ENCODE assay signal across 14 cellular contexts in the genomic region with DNA sequence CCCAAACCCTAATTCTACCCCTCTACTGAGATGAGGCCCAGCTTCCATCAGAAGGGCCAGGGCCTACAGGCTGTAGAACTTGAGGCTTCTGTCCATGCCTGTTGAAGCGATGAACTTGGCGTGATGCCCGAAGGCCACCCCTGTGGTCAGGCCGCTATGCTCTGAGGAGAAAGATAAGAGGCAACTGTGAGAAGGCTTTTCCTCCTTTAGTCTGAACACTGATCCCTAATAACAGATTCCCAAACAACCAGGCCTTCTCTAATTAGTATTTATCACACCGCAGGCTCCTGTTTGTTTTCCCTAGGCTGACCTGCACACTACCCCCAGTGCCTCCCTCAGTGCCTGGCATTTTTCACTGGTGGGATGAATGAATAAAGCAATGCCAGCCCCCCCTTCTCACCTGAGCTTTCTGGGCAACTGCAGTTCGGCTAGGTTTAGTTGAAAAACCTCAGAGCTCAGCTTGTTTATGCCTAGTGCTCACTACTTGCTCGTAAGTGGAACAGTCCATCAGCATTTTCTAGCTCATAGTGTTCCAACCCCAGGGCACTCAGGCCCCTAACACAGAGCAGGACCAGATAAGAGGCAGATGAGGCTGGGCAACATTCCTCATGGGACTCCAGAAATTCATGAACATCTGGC. TPM values are rescaled to one million over a fixed set of nuclear protein-coding genes. Genes with fewer than 3 reads are reported as not detected.
DNase-seq lines count a peak whose midpoint lies in the region; ATAC-seq, FAIRE-seq and TF ChIP-seq lines count a peak whose summit lies in the region.
"Had no signal": no experiment of that assay in that cellular context is flagged by ENCODE, and none has a peak within 500 bp of the region (broad histone marks: within the 10 kb centered on the region; RNA-seq: fewer than 3 reads in every experiment).

No MANE protein-coding gene starts in this region.

- no peak for TF ChIP-seq EP300 in HepG2 (IDR thresholded peaks at IDR 0.05; ENCODE audit: low read depth in 2 of 2, low read length in 2 of 2)
- TF ChIP-seq EP300 in HepG2 (CRISPR knock-in tag; IDR thresholded peaks at IDR 0.05; ENCODE audit: borderline replicate concordance), result no peak

- H2AFZ ChIP-seq in HepG2 (ENCODE audit: low read length), result no peak overlapping the region

- POLR2A ChIA-PET in HepG2 (lab: Yijun Ruan, JAX), result no interaction called here

- 80% methylated on average over 2 of the region's 7 CpGs for WGBS in right lobe of liver (ENCODE audit: insufficient coverage, low coverage, low lambda C conversion rate, missing lambda C conversion rate)
- 98% methylated on average over 6 of the region's 7 CpGs for WGBS in HepG2 (ENCODE audit: low lambda C conversion rate)

- H3K4me3 ChIP-seq in right lobe of liver, result no peak overlapping the region
- H3K4me3 ChIP-seq in HepG2 (replicated peaks in 1 of 3; ENCODE audit: insufficient read depth in 1 of 3, low read depth in 2 of 3, low read length in 3 of 3), result no peak overlapping the region
- no peak overlapping the region for H3K4me3 ChIP-seq in upper lobe of right lung

- H3K9me3 ChIP-seq in right lobe of liver (no peaks in the 10 kb centered on the region), HepG2 (ENCODE audit: low read length) (no peaks in the 10 kb centered on the region), upper lobe of right lung (no peaks in the 10 kb centered on the region)

- no peak overlapping the region for H3K27ac ChIP-seq in right lobe of liver
- H3K27ac ChIP-seq in HepG2 (ENCODE audit: extremely low read length, insufficient read depth, low read length), result no peak overlapping the region
- H3K27ac ChIP-seq in upper lobe of right lung, result no peak overlapping the region
- H3K27ac ChIP-seq: WERI-Rb-1 had no signal

- peak in 3 of 4 donors; percentile 20 to 41 (median 30) for ATAC-seq in right lobe of liver
- ATAC-seq in HepG2, result no peak
- peak; percentile 8 for ATAC-seq in upper lobe of right lung
- ATAC-seq in GM18505 (IDR thresholded peaks at IDR 0.05; ENCODE audit: unreplicated experiment), result no peak
- ATAC-seq: activated naive CD8-positive, alpha-beta T cell treated with anti-CD3 and anti-CD28 coated beads, Interleukin-2, amount 50 U/mL, for 24 hours; stimulated activated memory B cell treated with anti-CD40 and anti-IgM and Interleukin-4, amounts not matched to agents 10 μg/mL and 1 μg/mL and 100 μg/mL, for 72 hours had no signal

- intact Hi-C loops in right lobe of liver (cut with DNase I) (no loop called here), HepG2 (cut with micrococcal nuclease; ENCODE audit: unreplicated experiment) (no loop called here), upper lobe of right lung (cut with DNase I) (no loop called here)

- no peaks in the 10 kb centered on the region for H4K20me1 ChIP-seq in HepG2 (ENCODE audit: insufficient read depth, low read length)

- no peaks in the 10 kb centered on the region for H3K4me1 ChIP-seq in right lobe of liver
- H3K4me1 ChIP-seq in HepG2 (ENCODE audit: insufficient read depth, low read length), result no peaks in the 10 kb centered on the region
- H3K4me1 ChIP-seq in upper lobe of right lung, result peaks cover 6% of the 10 kb centered on the region

- TF ChIP-seq POLR2A in right lobe of liver (IDR thresholded peaks at IDR 0.05), result no peak
- TF ChIP-seq POLR2A in HepG2 (IDR thresholded peaks at IDR 0.05; ENCODE audit: insufficient read depth in 1 of 2, low read depth in 2 of 2, low read length in 2 of 2), result no peak
- no peak for TF ChIP-seq POLR2A in GM18505 (IDR thresholded peaks at IDR 0.05; ENCODE audit: borderline replicate concordance, extremely low read depth, insufficient read depth, insufficient read length)

- TF ChIP-seq RAD21 in HepG2 (CRISPR knock-in tag; IDR thresholded peaks at IDR 0.05), result no peak

- H3K4me2 ChIP-seq in HepG2 (ENCODE audit: low read depth, low read length), result no peak overlapping the region

- BruUV-seq in HepG2 (replicated peaks; lab: Mats Ljungman, UMichigan), result no TSS peak

- no peak for FAIRE-seq in HepG2 (lab: Jason Lieb, UNC)
- FAIRE-seq: keratinocyte had no signal

- no peaks in the 10 kb centered on the region for H3K79me2 ChIP-seq in HepG2 (ENCODE audit: insufficient read depth, low read length)

- in situ Hi-C loops in HepG2 (cut with HindIII; ENCODE audit: extremely low pct_ligation_motif_present, low pct_unique_long_range_greater_than_20kb), result loop anchor here (5.0 kb wide), 1 partner anchor 59 kb away; no protein-coding TSS in a partner anchor

- H3K9ac ChIP-seq in HepG2 (ENCODE audit: insufficient read depth, low read depth, low read length), result no peak overlapping the region

- H3K27me3 ChIP-seq in right lobe of liver (no peaks in the 10 kb centered on the region), HepG2 (ENCODE audit: control insufficient read depth in 1 of 2, insufficient read depth in 2 of 2, low read length in 2 of 2) (no peaks in the 10 kb centered on the region), upper lobe of right lung (no peaks in the 10 kb centered on the region)

- TF ChIP-seq CTCF in right lobe of liver (IDR thresholded peaks at IDR 0.05), result no peak
- no peak for TF ChIP-seq CTCF in HepG2 (CRISPR knock-in tag; IDR thresholded peaks at IDR 0.05)
- TF ChIP-seq CTCF in upper lobe of right lung (IDR thresholded peaks at IDR 0.05), result no peak

- H3K36me3 ChIP-seq in right lobe of liver (peaks cover 0 to 38% (median 10%) of the 10 kb centered on the region in 4 donors), HepG2 (replicated peaks in 1 of 2; ENCODE audit: control insufficient read depth in 1 of 2, insufficient read depth in 2 of 2, low read length in 2 of 2) (peaks cover 10 to 37% of the 10 kb centered on the region in 2 experiments; a peak in 4 of 5 replicates), upper lobe of right lung (peaks cover 42% of the 10 kb centered on the region)

- no peak for DNase-seq in right lobe of liver
- no peak for DNase-seq in HepG2 (ENCODE audit: low spot score)
- peak; percentile 46 for DNase-seq in glomerular visceral epithelial cell (ENCODE audit: extremely low spot score)
- DNase-seq in upper lobe of right lung, result no peak
- DNase-seq in hepatic stellate cell (ENCODE audit: low spot score), result no peak
- DNase-seq: activated naive CD8-positive, alpha-beta T cell treated with anti-CD3 and anti-CD28 coated beads, Interleukin-2, amount 50 U/mL, for 24 hours; Karpas-422; NCI-H187; NCI-H82; stimulated activated CD4-positive, alpha-beta T cell treated with anti-CD3 and anti-CD28 coated beads, Interleukin-2, amount 100 ng/mL, for 48 hours; WERI-Rb-1 had no signal

- CTCF ChIA-PET in HepG2 (lab: Yijun Ruan, JAX; ENCODE audit: low intra/inter-chr PET ratio, low total read pairs), result no interaction called here

RNA-seq across cellular contexts. Expression of gene PRPF19, which starts 15.2 kb away (rescaled TPM):
- total RNA-seq in right lobe of liver (10 to 100 TPM; 45.5 to 82.6 (median 48.3) TPM), HepG2 (2016; rRNA removed; fragmentation: Illumina TruSeq; extraction: Trizol) (91.1 and 115 TPM in 2 replicates), upper lobe of right lung (59.8 TPM)
- 16.1 and 16.4 TPM in 2 replicates for total RNA-seq in HepG2 (2016; cell fraction: cytosol; rRNA removed; fragmentation: Illumina TruSeq; extraction: Trizol; ENCODE audit: low read depth)
- total RNA-seq in HepG2 (2016; cell fraction: insoluble cytoplasmic fraction; rRNA removed; fragmentation: Illumina TruSeq; extraction: Trizol), result 93.5 and 104 TPM in 2 replicates
- total RNA-seq in HepG2 (2016; cell fraction: membrane; rRNA removed; fragmentation: Illumina TruSeq; extraction: Trizol), result 37.9 and 40.5 TPM in 2 replicates
- 52.4 and 56.0 TPM in 2 replicates for total RNA-seq in HepG2 (2016; cell fraction: nucleus; rRNA removed; fragmentation: Illumina TruSeq; extraction: Trizol)
- 25.0 and 27.4 TPM in 2 replicates for polyA plus RNA-seq in HepG2 (2011; rRNA removed)
- 19.8 and 29.8 TPM in 2 replicates for polyA plus RNA-seq in HepG2 (2011; cell fraction: cytosol; rRNA removed)
- 32.6 and 32.8 TPM in 2 replicates for polyA plus RNA-seq in HepG2 (2011; cell fraction: nucleus; rRNA removed)
- polyA plus RNA-seq in HepG2 (2012), result 56.0 and 62.2 TPM in 2 replicates
- 14.7 and 16.9 TPM in 2 replicates for polyA plus RNA-seq in HepG2 (2016; cell fraction: cytosol; fragmentation: Illumina TruSeq; extraction: Trizol; ENCODE audit: low read depth)
- 125 and 138 TPM in 2 replicates for polyA plus RNA-seq in HepG2 (2016; cell fraction: insoluble cytoplasmic fraction; fragmentation: Illumina TruSeq; extraction: Trizol; ENCODE audit: low read depth)
- polyA plus RNA-seq in HepG2 (2016; cell fraction: membrane; fragmentation: Illumina TruSeq; extraction: Trizol; ENCODE audit: low read depth), result 33.6 and 36.5 TPM in 2 replicates
- polyA plus RNA-seq in HepG2 (2016; cell fraction: nucleus; fragmentation: Illumina TruSeq; extraction: Trizol; ENCODE audit: insufficient read depth, low read depth), result 76.8 and 76.9 TPM in 2 replicates
- polyA minus RNA-seq in HepG2 (2011; rRNA and poly(A)+ RNA removed; ENCODE audit: low replicate concordance), result 52.3 and 71.1 TPM in 2 replicates
- polyA minus RNA-seq in HepG2 (2011; cell fraction: cytosol; rRNA and poly(A)+ RNA removed), result 22.3 and 28.6 TPM in 2 replicates
- 33.5 and 39.2 TPM in 2 replicates for polyA minus RNA-seq in HepG2 (2011; cell fraction: nucleus; rRNA and poly(A)+ RNA removed)

RNA-seq across cellular contexts. Expression of gene TMEM109, which starts 22.7 kb away (rescaled TPM):
- total RNA-seq in right lobe of liver (10 to 100 TPM; 29.0 to 40.9 (median 34.1) TPM), HepG2 (2016; rRNA removed; fragmentation: Illumina TruSeq; extraction: Trizol) (10.7 and 18.0 TPM in 2 replicates), upper lobe of right lung (156 TPM)
- 4.0 TPM in 2 replicates for total RNA-seq in HepG2 (2016; cell fraction: cytosol; rRNA removed; fragmentation: Illumina TruSeq; extraction: Trizol; ENCODE audit: low read depth)
- total RNA-seq in HepG2 (2016; cell fraction: insoluble cytoplasmic fraction; rRNA removed; fragmentation: Illumina TruSeq; extraction: Trizol), result 10.2 and 18.3 TPM in 2 replicates
- 8.4 and 9.5 TPM in 2 replicates for total RNA-seq in HepG2 (2016; cell fraction: membrane; rRNA removed; fragmentation: Illumina TruSeq; extraction: Trizol)
- total RNA-seq in HepG2 (2016; cell fraction: nucleus; rRNA removed; fragmentation: Illumina TruSeq; extraction: Trizol), result 14.1 and 14.6 TPM in 2 replicates
- 7.7 and 12.2 TPM in 2 replicates for polyA plus RNA-seq in HepG2 (2011; rRNA removed)
- polyA plus RNA-seq in HepG2 (2011; cell fraction: cytosol; rRNA removed), result 9.5 and 10.2 TPM in 2 replicates
- polyA plus RNA-seq in HepG2 (2011; cell fraction: nucleus; rRNA removed), result 5.5 and 8.4 TPM in 2 replicates
- polyA plus RNA-seq in HepG2 (2012), result 12.8 and 19.4 TPM in 2 replicates
- polyA plus RNA-seq in HepG2 (2016; cell fraction: cytosol; fragmentation: Illumina TruSeq; extraction: Trizol; ENCODE audit: low read depth), result 3.7 TPM in 2 replicates
- 12.7 and 13.2 TPM in 2 replicates for polyA plus RNA-seq in HepG2 (2016; cell fraction: insoluble cytoplasmic fraction; fragmentation: Illumina TruSeq; extraction: Trizol; ENCODE audit: low read depth)
- polyA plus RNA-seq in HepG2 (2016; cell fraction: membrane; fragmentation: Illumina TruSeq; extraction: Trizol; ENCODE audit: low read depth), result 8.3 and 10.0 TPM in 2 replicates
- 29.4 and 33.0 TPM in 2 replicates for polyA plus RNA-seq in HepG2 (2016; cell fraction: nucleus; fragmentation: Illumina TruSeq; extraction: Trizol; ENCODE audit: insufficient read depth, low read depth)
- polyA minus RNA-seq in HepG2 (2011; rRNA and poly(A)+ RNA removed; ENCODE audit: low replicate concordance), result 9.0 and 55.3 TPM in 2 replicates
- 5.5 and 9.1 TPM in 2 replicates for polyA minus RNA-seq in HepG2 (2011; cell fraction: cytosol; rRNA and poly(A)+ RNA removed)
- 2.2 and 4.5 TPM in 2 replicates for polyA minus RNA-seq in HepG2 (2011; cell fraction: nucleus; rRNA and poly(A)+ RNA removed)

RNA-seq across cellular contexts. Expression of gene ZP1, which starts 23.9 kb away (rescaled TPM):
- total RNA-seq in right lobe of liver (not detected), HepG2 (2016; rRNA removed; fragmentation: Illumina TruSeq; extraction: Trizol) (not detected in 2 replicates), upper lobe of right lung (not detected)
- total RNA-seq in HepG2 (2016; cell fraction: cytosol; rRNA removed; fragmentation: Illumina TruSeq; extraction: Trizol; ENCODE audit: low read depth), result not detected in 2 replicates
- not detected in 2 replicates for total RNA-seq in HepG2 (2016; cell fraction: insoluble cytoplasmic fraction; rRNA removed; fragmentation: Illumina TruSeq; extraction: Trizol)
- total RNA-seq in HepG2 (2016; cell fraction: membrane; rRNA removed; fragmentation: Illumina TruSeq; extraction: Trizol), result not detected in 2 replicates
- not detected in 2 replicates for total RNA-seq in HepG2 (2016; cell fraction: nucleus; rRNA removed; fragmentation: Illumina TruSeq; extraction: Trizol)
- polyA plus RNA-seq in HepG2 (2011; rRNA removed), result 0.16 and 0.26 TPM in 2 replicates
- polyA plus RNA-seq in HepG2 (2011; cell fraction: cytosol; rRNA removed), result 0.05 and 0.25 TPM in 2 replicates
- 0.82 and 1.1 TPM in 2 replicates for polyA plus RNA-seq in HepG2 (2011; cell fraction: nucleus; rRNA removed)
- polyA plus RNA-seq in HepG2 (2012), result not detected in 2 replicates
- not detected in 2 replicates for polyA plus RNA-seq in HepG2 (2016; cell fraction: cytosol; fragmentation: Illumina TruSeq; extraction: Trizol; ENCODE audit: low read depth)
- polyA plus RNA-seq in HepG2 (2016; cell fraction: insoluble cytoplasmic fraction; fragmentation: Illumina TruSeq; extraction: Trizol; ENCODE audit: low read depth), result not detected in 2 replicates
- polyA plus RNA-seq in HepG2 (2016; cell fraction: membrane; fragmentation: Illumina TruSeq; extraction: Trizol; ENCODE audit: low read depth), result not detected in 2 replicates
- not detected in 2 replicates for polyA plus RNA-seq in HepG2 (2016; cell fraction: nucleus; fragmentation: Illumina TruSeq; extraction: Trizol; ENCODE audit: insufficient read depth, low read depth)
- polyA minus RNA-seq in HepG2 (2011; rRNA and poly(A)+ RNA removed; ENCODE audit: low replicate concordance), result not detected in 2 replicates
- not detected in 2 replicates for polyA minus RNA-seq in HepG2 (2011; cell fraction: cytosol; rRNA and poly(A)+ RNA removed)
- polyA minus RNA-seq in HepG2 (2011; cell fraction: nucleus; rRNA and poly(A)+ RNA removed), result not detected in 2 replicates
- polyA plus RNA-seq: keratinocyte had no signal

RNA-seq across cellular contexts. Expression of gene TMEM132A, which starts 33.0 kb away (rescaled TPM):
- total RNA-seq in right lobe of liver (1 to 10 TPM in 4 of 6 experiments, under 1 TPM in 2; 0.76 to 4.2 (median 1.7) TPM), HepG2 (2016; rRNA removed; fragmentation: Illumina TruSeq; extraction: Trizol) (8.4 and 32.9 TPM in 2 replicates), upper lobe of right lung (18.4 TPM)
- total RNA-seq in HepG2 (2016; cell fraction: cytosol; rRNA removed; fragmentation: Illumina TruSeq; extraction: Trizol; ENCODE audit: low read depth), result 5.1 and 6.9 TPM in 2 replicates
- total RNA-seq in HepG2 (2016; cell fraction: insoluble cytoplasmic fraction; rRNA removed; fragmentation: Illumina TruSeq; extraction: Trizol), result 6.9 and 31.8 TPM in 2 replicates
- 11.9 and 13.4 TPM in 2 replicates for total RNA-seq in HepG2 (2016; cell fraction: membrane; rRNA removed; fragmentation: Illumina TruSeq; extraction: Trizol)
- 34.0 and 34.7 TPM in 2 replicates for total RNA-seq in HepG2 (2016; cell fraction: nucleus; rRNA removed; fragmentation: Illumina TruSeq; extraction: Trizol)
- 11.1 and 22.7 TPM in 2 replicates for polyA plus RNA-seq in HepG2 (2011; rRNA removed)
- 16.2 and 18.8 TPM in 2 replicates for polyA plus RNA-seq in HepG2 (2011; cell fraction: cytosol; rRNA removed)
- polyA plus RNA-seq in HepG2 (2011; cell fraction: nucleus; rRNA removed), result 103 and 122 TPM in 2 replicates
- 19.3 and 25.4 TPM in 2 replicates for polyA plus RNA-seq in HepG2 (2012)
- polyA plus RNA-seq in HepG2 (2016; cell fraction: cytosol; fragmentation: Illumina TruSeq; extraction: Trizol; ENCODE audit: low read depth), result 3.3 and 4.8 TPM in 2 replicates
- polyA plus RNA-seq in HepG2 (2016; cell fraction: insoluble cytoplasmic fraction; fragmentation: Illumina TruSeq; extraction: Trizol; ENCODE audit: low read depth), result 7.6 and 10.7 TPM in 2 replicates
- 8.3 and 10.4 TPM in 2 replicates for polyA plus RNA-seq in HepG2 (2016; cell fraction: membrane; fragmentation: Illumina TruSeq; extraction: Trizol; ENCODE audit: low read depth)
- 64.1 and 72.1 TPM in 2 replicates for polyA plus RNA-seq in HepG2 (2016; cell fraction: nucleus; fragmentation: Illumina TruSeq; extraction: Trizol; ENCODE audit: insufficient read depth, low read depth)
- 19.8 and 31.0 TPM in 2 replicates for polyA minus RNA-seq in HepG2 (2011; rRNA and poly(A)+ RNA removed; ENCODE audit: low replicate concordance)
- 15.7 and 16.8 TPM in 2 replicates for polyA minus RNA-seq in HepG2 (2011; cell fraction: cytosol; rRNA and poly(A)+ RNA removed)
- polyA minus RNA-seq in HepG2 (2011; cell fraction: nucleus; rRNA and poly(A)+ RNA removed), result 19.7 and 26.0 TPM in 2 replicates

RNA-seq across cellular contexts. Expression of gene PTGDR2, which starts 35.5 kb away (rescaled TPM):
- total RNA-seq in right lobe of liver (under 1 TPM in 5 of 6 experiments, not detected in 1; 0.07 to 0.18 (median 0.12) TPM), HepG2 (2016; rRNA removed; fragmentation: Illumina TruSeq; extraction: Trizol) (1.0 and 2.5 TPM in 2 replicates), upper lobe of right lung (1.8 TPM)
- total RNA-seq in HepG2 (2016; cell fraction: cytosol; rRNA removed; fragmentation: Illumina TruSeq; extraction: Trizol; ENCODE audit: low read depth), result 0.40 and 0.53 TPM in 2 replicates
- 1.1 and 2.4 TPM in 2 replicates for total RNA-seq in HepG2 (2016; cell fraction: insoluble cytoplasmic fraction; rRNA removed; fragmentation: Illumina TruSeq; extraction: Trizol)
- 1.1 and 1.3 TPM in 2 replicates for total RNA-seq in HepG2 (2016; cell fraction: membrane; rRNA removed; fragmentation: Illumina TruSeq; extraction: Trizol)
- 1.8 and 2.0 TPM in 2 replicates for total RNA-seq in HepG2 (2016; cell fraction: nucleus; rRNA removed; fragmentation: Illumina TruSeq; extraction: Trizol)
- 1.9 and 2.1 TPM in 2 replicates for polyA plus RNA-seq in HepG2 (2011; rRNA removed)
- polyA plus RNA-seq in HepG2 (2011; cell fraction: cytosol; rRNA removed), result 1.9 and 2.2 TPM in 2 replicates
- polyA plus RNA-seq in HepG2 (2011; cell fraction: nucleus; rRNA removed), result 1.7 and 1.8 TPM in 2 replicates
- polyA plus RNA-seq in HepG2 (2012), result 1.7 and 2.1 TPM in 2 replicates
- polyA plus RNA-seq in HepG2 (2016; cell fraction: cytosol; fragmentation: Illumina TruSeq; extraction: Trizol; ENCODE audit: low read depth), result 0.24 and 0.38 TPM in 2 replicates
- polyA plus RNA-seq in HepG2 (2016; cell fraction: insoluble cytoplasmic fraction; fragmentation: Illumina TruSeq; extraction: Trizol; ENCODE audit: low read depth), result 1.1 and 1.2 TPM in 2 replicates
- 0.70 and 0.73 TPM in 2 replicates for polyA plus RNA-seq in HepG2 (2016; cell fraction: membrane; fragmentation: Illumina TruSeq; extraction: Trizol; ENCODE audit: low read depth)
- 2.8 and 3.2 TPM in 2 replicates for polyA plus RNA-seq in HepG2 (2016; cell fraction: nucleus; fragmentation: Illumina TruSeq; extraction: Trizol; ENCODE audit: insufficient read depth, low read depth)
- 9.7 TPM in 1 of 2 replicates, not detected in the other for polyA minus RNA-seq in HepG2 (2011; rRNA and poly(A)+ RNA removed; ENCODE audit: low replicate concordance)
- polyA minus RNA-seq in HepG2 (2011; cell fraction: cytosol; rRNA and poly(A)+ RNA removed), result 2.4 and 3.0 TPM in 2 replicates
- polyA minus RNA-seq in HepG2 (2011; cell fraction: nucleus; rRNA and poly(A)+ RNA removed), result 0.64 and 0.99 TPM in 2 replicates
- polyA plus RNA-seq: keratinocyte had no signal

Comparison
In these comparisons a context has a peak if more than half of its experiments do, and no peak if none do; other contexts are left out.
1. ATAC-seq: peak in right lobe of liver (3 of 4) and upper lobe of right lung (single experiment); none in HepG2 (single experiment) and GM18505 (single experiment).